Comparison of ENCODE assay signal across 23 cellular contexts in the genomic region with DNA sequence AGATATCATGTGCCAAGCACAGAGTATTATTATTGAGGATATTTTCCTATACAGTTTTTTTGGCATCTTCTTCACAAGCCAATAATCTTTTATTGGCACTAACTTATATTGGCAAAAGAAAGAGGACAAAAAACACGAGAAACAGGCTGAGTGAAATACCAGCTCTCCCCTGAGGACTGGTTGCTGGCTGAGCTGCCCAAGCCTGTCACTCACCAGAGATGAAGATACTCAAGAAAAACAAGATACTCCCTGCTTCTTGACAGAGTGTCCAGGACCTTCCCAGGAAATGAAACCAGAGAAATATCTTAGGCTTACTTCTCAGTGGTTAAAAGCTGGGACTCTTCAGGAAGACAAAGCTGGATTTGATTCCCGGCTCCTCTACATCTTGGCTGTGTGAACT. TPM values are rescaled to one million over a fixed set of nuclear protein-coding genes. Genes with fewer than 3 reads are reported as not detected.
DNase-seq lines count a peak whose midpoint lies in the region; ATAC-seq, FAIRE-seq and TF ChIP-seq lines count a peak whose summit lies in the region.
"Had no signal": no experiment of that assay in that cellular context is flagged by ENCODE, and none has a peak within 500 bp of the region (broad histone marks: within the 10 kb centered on the region; RNA-seq: fewer than 3 reads in every experiment).

No MANE protein-coding gene starts in this region.

- H3K4me1 Mint-ChIP-seq in activated CD4-positive, alpha-beta T cell treated with anti-CD3 and anti-CD28 coated beads for 36 hours = no peaks in the 10 kb centered on the region
- H3K4me1 Mint-ChIP-seq: CD14-positive monocyte had no signal

- no peaks in the 10 kb centered on the region for H3K79me2 ChIP-seq in OCI-LY3 (ENCODE audit: low read length)

- no peak overlapping the region for H3K27ac Mint-ChIP-seq in activated CD4-positive, alpha-beta T cell treated with anti-CD3 and anti-CD28 coated beads for 36 hours

- ATAC-seq in sciatic nerve (peak; percentile 64), GM21423 (IDR thresholded peaks at IDR 0.05; ENCODE audit: unreplicated experiment) (no peak)
- no peak for ATAC-seq in activated CD4-positive, alpha-beta T cell treated with anti-CD3 and anti-CD28 coated beads for 36 hours
- ATAC-seq: GM12878, Panc1 had no signal

- intact Hi-C loops in sciatic nerve (cut with DNase I) = no loop called here
- intact Hi-C loops in activated CD4-positive, alpha-beta T cell treated with anti-CD3 and anti-CD28 coated beads for 36 hours (cut with DNase I, micrococcal nuclease) = no loop called here

- H3K9me3 Mint-ChIP-seq in activated CD4-positive, alpha-beta T cell treated with anti-CD3 and anti-CD28 coated beads for 36 hours (ENCODE audit: low read depth) = peaks cover 7% of the 10 kb centered on the region

- no peaks in the 10 kb centered on the region for H4K20me1 ChIP-seq in OCI-LY3 (ENCODE audit: insufficient read depth, low read length)

- H3K36me3 ChIP-seq in OCI-LY3 (replicated peaks; ENCODE audit: low read depth, low read length) = peaks cover 4% of the 10 kb centered on the region

- H3K4me3 ChIP-seq in LNCaP clone FGC (ENCODE audit: low read depth, low read length) (no peak overlapping the region), OCI-LY3 (ENCODE audit: low read length) (no peak overlapping the region)
- H3K4me3 ChIP-seq: GM12878, GM23248 had no signal

- peaks cover 2% of the 10 kb centered on the region for H3K27me3 Mint-ChIP-seq in activated CD4-positive, alpha-beta T cell treated with anti-CD3 and anti-CD28 coated beads for 36 hours

- no peak overlapping the region for H3K9ac ChIP-seq in OCI-LY3 (ENCODE audit: low read length)
- H3K9ac ChIP-seq: GM23248 had no signal

- POLR2A ChIA-PET in activated CD4-positive, alpha-beta T cell treated with anti-CD3 and anti-CD28 coated beads for 36 hours (lab: Charles Lee) = no interaction called here

- H3K4me3 Mint-ChIP-seq in activated CD4-positive, alpha-beta T cell treated with anti-CD3 and anti-CD28 coated beads for 36 hours = no peak overlapping the region
- H3K4me3 Mint-ChIP-seq: CD14-positive monocyte had no signal

- CTCF ChIA-PET in activated CD4-positive, alpha-beta T cell treated with anti-CD3 and anti-CD28 coated beads for 36 hours (lab: Charles Lee) = no interaction called here

- H3K27me3 ChIP-seq in OCI-LY3 (ENCODE audit: low read depth, low read length) = no peaks in the 10 kb centered on the region

- H3K4me1 ChIP-seq in OCI-LY3 (ENCODE audit: low read length) = no peaks in the 10 kb centered on the region

- H3K36me3 Mint-ChIP-seq in activated CD4-positive, alpha-beta T cell treated with anti-CD3 and anti-CD28 coated beads for 36 hours (ENCODE audit: low read depth) = no peaks in the 10 kb centered on the region
- H3K36me3 Mint-ChIP-seq: CD14-positive monocyte had no signal

- DNase-seq in LNCaP clone FGC (ENCODE audit: low read depth) = peak; percentile 58
- DNase-seq in fibroblast of gingiva (ENCODE audit: low read depth) = peak; percentile 2
- DNase-seq in sciatic nerve (ENCODE audit: low spot score) = no peak
- DNase-seq in HTR-8/SVneo (ENCODE audit: insufficient read length, low spot score) = no peak
- DNase-seq in activated CD4-positive, alpha-beta T cell treated with anti-CD3 and anti-CD28 coated beads for 36 hours = no peak
- DNase-seq: ACHN, AML-193, DMS 273 treated with DMSO at 0.1 percent for 48 hours, GDM1, GM23248, HCEC 1CT, MV-4-11, NCI-H1417, NCI-H187 treated with DMSO at 0.1 percent for 48 hours, NCI-H2171 treated with DMSO at 0.1 percent for 48 hours, NCI-H510A treated with DMSO at 0.1 percent for 48 hours, NCI-H82 had no signal

- H3K9me3 ChIP-seq in OCI-LY3 (ENCODE audit: insufficient read depth, low read length) = peaks cover 8% of the 10 kb centered on the region

- H2AFZ ChIP-seq in OCI-LY3 (ENCODE audit: low read depth, low read length) = 0 out of 2 replicates have a peak overlapping the region, but pooled peaks have one; percentile 6
- H2AFZ ChIP-seq: GM23248 had no signal

- no peak for FAIRE-seq in HTR-8/SVneo (lab: Jason Lieb, UNC)
- FAIRE-seq: GM12878 had no signal

- no peak overlapping the region for H3K27ac ChIP-seq in OCI-LY3 (ENCODE audit: low read length)
- H3K27ac ChIP-seq: GM23248, HL-60 had no signal

- TF ChIP-seq CTCF in LNCaP clone FGC (IDR thresholded peaks at IDR 0.05; ENCODE audit: control insufficient read depth, extremely low read depth, insufficient read depth) (no peak), OCI-LY3 (IDR thresholded peaks at IDR 0.05; ENCODE audit: low read depth, low read length) (no peak)

- no peak overlapping the region for H3K4me2 ChIP-seq in OCI-LY3 (ENCODE audit: low read length)

RNA-seq across cellular contexts. Expression of gene ATP1B1, which starts 35.9 kb away (rescaled TPM):
- 10.1 TPM for total RNA-seq in sciatic nerve
- 1 to 10 TPM; 2.9 to 3.3 TPM for total RNA-seq in activated CD4-positive, alpha-beta T cell treated with anti-CD3 and anti-CD28 coated beads for 36 hours

Comparison
In these comparisons a context has a peak if more than half of its experiments do, and no peak if none do; other contexts are left out.
1. DNase-seq: peak in LNCaP clone FGC (single experiment) and fibroblast of gingiva (single experiment); none in sciatic nerve (single experiment), HTR-8/SVneo (single experiment) and activated CD4-positive, alpha-beta T cell treated with anti-CD3 and anti-CD28 coated beads for 36 hours (single experiment).